ENCODE assay signal across 1 cellular context in genomic region chr11:75201771-75202170, GRCh38.
A peak's percentile ranks its signal among the peaks of the same experiment; 100 is the strongest.
TF ChIP-seq lines count a peak whose summit lies in the region.

No MANE protein-coding gene starts in this region.

TF ChIP-seq in GM23338, 12 proteins besides CTCF, POLR2A, EP300 and RAD21 (continued from another document):
- TF ChIP-seq REST (IDR thresholded peaks at IDR 0.05; ENCODE audit: unreplicated experiment) (no peak), EZH2 (IDR thresholded peaks at IDR 0.05; ENCODE audit: low read depth, unreplicated experiment) (no peak), NANOG (IDR thresholded peaks at IDR 0.05; ENCODE audit: borderline replicate concordance) (no peak), POLR2AphosphoS5 (IDR thresholded peaks at IDR 0.05; ENCODE audit: low read depth) (no peak), ETS1 (IDR thresholded peaks at IDR 0.05) (no peak), JUNB (IDR thresholded peaks at IDR 0.05; ENCODE audit: unreplicated experiment) (no peak), ZNF462 (CRISPR knock-in tag; IDR thresholded peaks at IDR 0.05) (peak; percentile 79; the same call in 1 of the 2 replicates)
